In genomic region chr17:8223356-8224063, GRCh38 we compare ENCODE assay signal across 8 cellular contexts. TPM values are rescaled to one million over a fixed set of nuclear protein-coding genes. Genes with fewer than 3 reads are reported as not detected.
A peak's percentile ranks its signal among the peaks of the same experiment; 100 is the strongest.
DNase-seq lines count a peak whose midpoint lies in the region; ATAC-seq and TF ChIP-seq lines count a peak whose summit lies in the region.

No MANE protein-coding gene starts in this region.

- H3K27me3 ChIP-seq in CD4-positive, CD25-positive, alpha-beta regulatory T cell (ENCODE audit: control insufficient read depth, insufficient read depth, low read length) = no peaks in the 10 kb centered on the region
- no peaks in the 10 kb centered on the region for H3K27me3 ChIP-seq in GM23338 (ENCODE audit: insufficient read depth)
- H3K27me3 ChIP-seq in mucosa of rectum (ENCODE audit: control insufficient read depth in 2 of 2, insufficient read depth in 2 of 2, low read length in 2 of 2) = no peaks in the 10 kb centered on the region
- H3K27me3 ChIP-seq in thymus (ENCODE audit: control insufficient read depth, insufficient read depth) = no peaks in the 10 kb centered on the region

- peak overlapping the region; percentile 98 for H3K4me3 ChIP-seq in CD4-positive, CD25-positive, alpha-beta regulatory T cell (ENCODE audit: low read depth, low read length)
- H3K4me3 ChIP-seq in GM23338 = peak overlapping the region; percentile 81
- H3K4me3 ChIP-seq in epithelial cell of esophagus (ENCODE audit: low read length) = peak overlapping the region; percentile 93
- peak overlapping the region; percentile 88 for H3K4me3 ChIP-seq in mucosa of rectum (ENCODE audit: low read length in 2 of 2)
- peak overlapping the region; percentile 77 for H3K4me3 ChIP-seq in thymus (ENCODE audit: low read length)

- peaks cover 0 to 24% (median 0%) of the 10 kb centered on the region in 7 donors for H3K9me3 Mint-ChIP-seq in CD4-positive, CD25-positive, alpha-beta regulatory T cell
- H3K9me3 Mint-ChIP-seq in GM23338 = peaks cover 34% of the 10 kb centered on the region
- H3K9me3 Mint-ChIP-seq in activated CD8-positive, alpha-beta T cell treated with anti-CD3 and anti-CD28 coated beads, Interleukin-2, amount 10 ng/mL, durations not matched to agents 7 days and 5 days (ENCODE audit: insufficient read depth) = no peaks in the 10 kb centered on the region

- peak overlapping the region; percentile 92 for H3K4me2 ChIP-seq in GM23338

- TF ChIP-seq CTCF in GM23338 (conservative IDR thresholded peaks at IDR 0.05; ENCODE audit: low read depth in 2 of 2) = peak; percentile 28 to 68
- no peak for TF ChIP-seq CTCF in epithelial cell of esophagus (IDR thresholded peaks at IDR 0.05; ENCODE audit: insufficient read depth, low read depth, low read length, missing control alignments)

- CTCF ChIA-PET in activated CD8-positive, alpha-beta T cell treated with anti-CD3 and anti-CD28 coated beads, Interleukin-2, amount 10 ng/mL, durations not matched to agents 7 days and 5 days (lab: Charles Lee) = interaction anchor here (0.8 to 7.1 kb wide), 14 partner anchors 11 to 154 kb away, joined by 3 to 51 read pairs (median 10); partner anchors contain the start of genes ALOXE3, BORCS6, CTC1 and KRABD2

- POLR2A ChIA-PET in activated CD8-positive, alpha-beta T cell treated with anti-CD3 and anti-CD28 coated beads, Interleukin-2, amount 10 ng/mL, durations not matched to agents 7 days and 5 days (lab: Charles Lee) = interaction anchor here (0.8 to 9.7 kb wide), 18 partner anchors 13 to 104 kb away, joined by 3 to 185 read pairs (median 14); partner anchors contain the start of genes ALOXE3, AURKB, BORCS6 and CTC1

- peaks cover 24 to 69% (median 49%) of the 10 kb centered on the region in 4 donors for H3K4me1 Mint-ChIP-seq in CD4-positive, CD25-positive, alpha-beta regulatory T cell
- H3K4me1 Mint-ChIP-seq in GM23338 = peaks cover 12% of the 10 kb centered on the region
- H3K4me1 Mint-ChIP-seq in activated CD8-positive, alpha-beta T cell treated with anti-CD3 and anti-CD28 coated beads, Interleukin-2, amount 10 ng/mL, durations not matched to agents 7 days and 5 days (ENCODE audit: low read depth) = peaks cover 56% of the 10 kb centered on the region

- no peaks in the 10 kb centered on the region for H3K9me2 ChIP-seq in GM23338 (ENCODE audit: insufficient read depth)

- peak overlapping the region; percentile 96 for H3K27ac ChIP-seq in CD4-positive, CD25-positive, alpha-beta regulatory T cell (ENCODE audit: insufficient read depth, low read length, poor library complexity, severe bottlenecking)
- H3K27ac ChIP-seq in GM23338 (ENCODE audit: low read depth) = peak overlapping the region; percentile 94
- peak overlapping the region; percentile 97 to 99 for H3K27ac ChIP-seq in mucosa of rectum (ENCODE audit: low read depth in 2 of 2, low read length in 2 of 2)
- H3K27ac ChIP-seq in thymus (ENCODE audit: low read depth) = peak overlapping the region; percentile 96

- H3K36me3 Mint-ChIP-seq in CD4-positive, CD25-positive, alpha-beta regulatory T cell = peaks cover 42% of the 10 kb centered on the region
- H3K36me3 Mint-ChIP-seq in GM23338 (ENCODE audit: low read depth) = peaks cover 26% of the 10 kb centered on the region
- H3K36me3 Mint-ChIP-seq in activated CD8-positive, alpha-beta T cell treated with anti-CD3 and anti-CD28 coated beads, Interleukin-2, amount 10 ng/mL, durations not matched to agents 7 days and 5 days (ENCODE audit: low read depth) = peaks cover 40% of the 10 kb centered on the region

- peaks cover 20% of the 10 kb centered on the region for H3K36me3 ChIP-seq in CD4-positive, CD25-positive, alpha-beta regulatory T cell (ENCODE audit: control insufficient read depth, insufficient read depth, low read length)
- H3K36me3 ChIP-seq in GM23338 (ENCODE audit: insufficient read depth) (no peaks in the 10 kb centered on the region), mucosa of rectum (ENCODE audit: control insufficient read depth in 2 of 2, insufficient read depth in 2 of 2, low read length in 2 of 2) (peaks cover 10 to 11% of the 10 kb centered on the region in 2 donors), thymus (ENCODE audit: control insufficient read depth, insufficient read depth) (peaks cover 14% of the 10 kb centered on the region)

- H3K27me3 Mint-ChIP-seq in CD4-positive, CD25-positive, alpha-beta regulatory T cell = peaks cover 26% of the 10 kb centered on the region
- H3K27me3 Mint-ChIP-seq in GM23338 (ENCODE audit: insufficient read depth, low read depth, poor library complexity) = peaks cover 64% of the 10 kb centered on the region
- H3K27me3 Mint-ChIP-seq in activated CD8-positive, alpha-beta T cell treated with anti-CD3 and anti-CD28 coated beads, Interleukin-2, amount 10 ng/mL, durations not matched to agents 7 days and 5 days (ENCODE audit: low read depth) = peaks cover 2% of the 10 kb centered on the region

- H3K4me1 ChIP-seq in CD4-positive, CD25-positive, alpha-beta regulatory T cell (ENCODE audit: control insufficient read depth, insufficient read depth, low read length, poor library complexity, severe bottlenecking) = peaks cover 44% of the 10 kb centered on the region
- H3K4me1 ChIP-seq in GM23338 (ENCODE audit: insufficient read depth) (peaks cover 6% of the 10 kb centered on the region; the same call in 1 of the 2 replicates), mucosa of rectum (ENCODE audit: control insufficient read depth in 2 of 2, insufficient read depth in 2 of 2, low read length in 2 of 2) (peaks cover 15 to 20% of the 10 kb centered on the region in 2 donors), thymus (ENCODE audit: control insufficient read depth, insufficient read depth, low read length) (no peaks in the 10 kb centered on the region)

- H3F3A ChIP-seq in GM23338 (replicated peaks; ENCODE audit: low read depth) = peaks cover 42% of the 10 kb centered on the region

- WGBS in thymus = 25% methylated on average over 27 of the region's 27 CpGs

- H3K9ac ChIP-seq in mucosa of rectum (ENCODE audit: low read depth in 1 of 2, low read length in 2 of 2) = peak overlapping the region; percentile 83 to 88

- no peaks in the 10 kb centered on the region for H3K9me3 ChIP-seq in CD4-positive, CD25-positive, alpha-beta regulatory T cell (ENCODE audit: control insufficient read depth in 2 of 2, low read length in 2 of 2)
- H3K9me3 ChIP-seq in mucosa of rectum (ENCODE audit: control insufficient read depth in 2 of 2, low read length in 2 of 2) (no peaks in the 10 kb centered on the region), thymus (ENCODE audit: control insufficient read depth) (no peaks in the 10 kb centered on the region)

- peak; percentile 34 to 75 (median 46) for DNase-seq in CD4-positive, CD25-positive, alpha-beta regulatory T cell
- peak; percentile 82 for DNase-seq in GM23338 (ENCODE audit: low spot score)
- peak; percentile 58 for DNase-seq in NCI-H460 (ENCODE audit: extremely low read depth, low read depth)
- DNase-seq in activated CD8-positive, alpha-beta T cell treated with anti-CD3 and anti-CD28 coated beads, Interleukin-2, amount 10 ng/mL, durations not matched to agents 7 days and 5 days = peak; percentile 76
- DNase-seq in epithelial cell of esophagus (ENCODE audit: low read depth) = peak; percentile 49

- H4K20me1 ChIP-seq in GM23338 (replicated peaks; ENCODE audit: insufficient read depth) = no peaks in the 10 kb centered on the region; the same call in none of the 2 replicates

- no peaks in the 10 kb centered on the region for H3K79me2 ChIP-seq in GM23338 (replicated peaks; ENCODE audit: insufficient read depth)

- H2AFZ ChIP-seq in GM23338 = peak overlapping the region; percentile 77; the same call in 1 of the 2 replicates

- peak overlapping the region; percentile 92 to 97 (median 94) for H3K4me3 Mint-ChIP-seq in CD4-positive, CD25-positive, alpha-beta regulatory T cell
- peak overlapping the region; percentile 95 for H3K4me3 Mint-ChIP-seq in GM23338
- peak overlapping the region; percentile 92 for H3K4me3 Mint-ChIP-seq in activated CD8-positive, alpha-beta T cell treated with anti-CD3 and anti-CD28 coated beads, Interleukin-2, amount 10 ng/mL, durations not matched to agents 7 days and 5 days

- H3K27ac Mint-ChIP-seq in CD4-positive, CD25-positive, alpha-beta regulatory T cell = peak overlapping the region; percentile 98
- peak overlapping the region; percentile 99 for H3K27ac Mint-ChIP-seq in GM23338
- H3K27ac Mint-ChIP-seq in activated CD8-positive, alpha-beta T cell treated with anti-CD3 and anti-CD28 coated beads, Interleukin-2, amount 10 ng/mL, durations not matched to agents 7 days and 5 days = peak overlapping the region; percentile 98

- peak in 1 of 2 donors; percentile 5 for ATAC-seq in CD4-positive, CD25-positive, alpha-beta regulatory T cell (ENCODE audit: low read depth in 2 of 2)
- ATAC-seq in GM23338 (peak; percentile 28), GM21619 (IDR thresholded peaks at IDR 0.05; ENCODE audit: unreplicated experiment) (no peak)
- peak; percentile 12 for ATAC-seq in activated CD8-positive, alpha-beta T cell treated with anti-CD3 and anti-CD28 coated beads, Interleukin-2, amount 10 ng/mL, durations not matched to agents 7 days and 5 days

RNA-seq across cellular contexts. Expression of gene AURKB, which starts 13.1 kb away (rescaled TPM):
- total RNA-seq in CD4-positive, CD25-positive, alpha-beta regulatory T cell = 3.7 TPM
- polyA plus RNA-seq in CD4-positive, CD25-positive, alpha-beta regulatory T cell = 1 to 10 TPM; 1.5 to 5.3 (median 3.4) TPM
- 128 and 135 TPM in 2 replicates for total RNA-seq in GM23338 (2014; rRNA removed; shearing (Covaris generic))
- polyA plus RNA-seq in GM23338 (2016; fragmentation: Nextera tagmentation; extraction: Ambion mirVana) (202 and 212 TPM in 2 replicates), thymus (11.3 TPM)
- total RNA-seq in NCI-H460 (2014; rRNA removed; shearing (Covaris generic)) = 64.1 and 69.2 TPM in 2 replicates
- 173 and 244 TPM in 2 replicates for polyA plus RNA-seq in NCI-H460 (2014; cell fraction: nucleus; rRNA removed)
- total RNA-seq in activated CD8-positive, alpha-beta T cell treated with anti-CD3 and anti-CD28 coated beads, Interleukin-2, amount 10 ng/mL, durations not matched to agents 7 days and 5 days = 100 to 1,000 TPM; 182 to 210 TPM

RNA-seq across cellular contexts. Expression of gene CTC1, which starts 24.3 kb away (rescaled TPM):
- total RNA-seq in CD4-positive, CD25-positive, alpha-beta regulatory T cell = 265 TPM
- polyA plus RNA-seq in CD4-positive, CD25-positive, alpha-beta regulatory T cell = 10 to 100 TPM; 20.2 to 32.4 (median 24.1) TPM
- total RNA-seq in GM23338 (2014; rRNA removed; shearing (Covaris generic)) = 13.4 and 14.8 TPM in 2 replicates
- 9.1 and 10.7 TPM in 2 replicates for polyA plus RNA-seq in GM23338 (2016; fragmentation: Nextera tagmentation; extraction: Ambion mirVana)
- 14.2 and 16.2 TPM in 2 replicates for total RNA-seq in NCI-H460 (2014; rRNA removed; shearing (Covaris generic))
- polyA plus RNA-seq in NCI-H460 (2014; cell fraction: nucleus; rRNA removed) = 8.6 and 9.1 TPM in 2 replicates
- 100 to 1,000 TPM in 1 of 2 experiments, 10 to 100 TPM in 1; 94.8 to 102 TPM for total RNA-seq in activated CD8-positive, alpha-beta T cell treated with anti-CD3 and anti-CD28 coated beads, Interleukin-2, amount 10 ng/mL, durations not matched to agents 7 days and 5 days
- 55.8 TPM for polyA plus RNA-seq in thymus

RNA-seq across cellular contexts. Expression of gene PFAS, which starts 25.6 kb away (rescaled TPM):
- 13.9 TPM for total RNA-seq in CD4-positive, CD25-positive, alpha-beta regulatory T cell
- 10 to 100 TPM in 3 of 4 donors, 1 to 10 TPM in 1; 7.4 to 12.7 (median 11.2) TPM for polyA plus RNA-seq in CD4-positive, CD25-positive, alpha-beta regulatory T cell
- 140 and 168 TPM in 2 replicates for total RNA-seq in GM23338 (2014; rRNA removed; shearing (Covaris generic))
- polyA plus RNA-seq in GM23338 (2016; fragmentation: Nextera tagmentation; extraction: Ambion mirVana) (96.1 and 106 TPM in 2 replicates), thymus (12.8 TPM)
- total RNA-seq in NCI-H460 (2014; rRNA removed; shearing (Covaris generic)) = 54.7 and 57.4 TPM in 2 replicates
- 212 and 217 TPM in 2 replicates for polyA plus RNA-seq in NCI-H460 (2014; cell fraction: nucleus; rRNA removed)
- 10 to 100 TPM; 78.3 to 80.2 TPM for total RNA-seq in activated CD8-positive, alpha-beta T cell treated with anti-CD3 and anti-CD28 coated beads, Interleukin-2, amount 10 ng/mL, durations not matched to agents 7 days and 5 days

RNA-seq across cellular contexts. Expression of gene BORCS6, which starts 33.5 kb away (rescaled TPM):
- total RNA-seq in CD4-positive, CD25-positive, alpha-beta regulatory T cell = 10.1 TPM
- polyA plus RNA-seq in CD4-positive, CD25-positive, alpha-beta regulatory T cell = 10 to 100 TPM; 23.6 to 29.9 (median 25.4) TPM
- total RNA-seq in GM23338 (2014; rRNA removed; shearing (Covaris generic)) = 3.9 and 7.1 TPM in 2 replicates
- polyA plus RNA-seq in GM23338 (2016; fragmentation: Nextera tagmentation; extraction: Ambion mirVana) = 1.8 and 2.1 TPM in 2 replicates
- 4.0 and 5.5 TPM in 2 replicates for total RNA-seq in NCI-H460 (2014; rRNA removed; shearing (Covaris generic))
- 5.7 and 9.9 TPM in 2 replicates for polyA plus RNA-seq in NCI-H460 (2014; cell fraction: nucleus; rRNA removed)
- total RNA-seq in activated CD8-positive, alpha-beta T cell treated with anti-CD3 and anti-CD28 coated beads, Interleukin-2, amount 10 ng/mL, durations not matched to agents 7 days and 5 days = 10 to 100 TPM; 12.7 TPM
- polyA plus RNA-seq in thymus = 11.4 TPM

RNA-seq across cellular contexts. Expression of gene TMEM107, which starts 47.3 kb away (rescaled TPM):
- 27.3 TPM for total RNA-seq in CD4-positive, CD25-positive, alpha-beta regulatory T cell
- polyA plus RNA-seq in CD4-positive, CD25-positive, alpha-beta regulatory T cell = 10 to 100 TPM; 20.6 to 38.9 (median 29.9) TPM
- 11.0 and 20.4 TPM in 2 replicates for total RNA-seq in GM23338 (2014; rRNA removed; shearing (Covaris generic))
- polyA plus RNA-seq in GM23338 (2016; fragmentation: Nextera tagmentation; extraction: Ambion mirVana) (10.8 and 16.3 TPM in 2 replicates), thymus (21.3 TPM)
- 26.6 and 27.9 TPM in 2 replicates for total RNA-seq in NCI-H460 (2014; rRNA removed; shearing (Covaris generic))
- polyA plus RNA-seq in NCI-H460 (2014; cell fraction: nucleus; rRNA removed) = 40.3 and 47.0 TPM in 2 replicates
- total RNA-seq in activated CD8-positive, alpha-beta T cell treated with anti-CD3 and anti-CD28 coated beads, Interleukin-2, amount 10 ng/mL, durations not matched to agents 7 days and 5 days = 10 to 100 TPM; 39.6 to 44.1 TPM

Comparison
In these comparisons a context has a peak if more than half of its experiments do, and no peak if none do; other contexts are left out.
1. RNA of gene AURKB, which starts 13.1 kb away (total RNA-seq): 182 to 210 TPM in activated CD8-positive, alpha-beta T cell treated with anti-CD3 and anti-CD28 coated beads, Interleukin-2, amount 10 ng/mL, durations not matched to agents 7 days and 5 days, 128 to 135 TPM in GM23338 and 64.1 to 69.2 TPM in NCI-H460; 3.7 TPM in CD4-positive, CD25-positive, alpha-beta regulatory T cell (single experiment); every median in the first group is over 10 times any median in the second.
2. Peak in every context shown above with its lines, with median percentiles within 50 percentile points of each other: DNase-seq, H3K27ac ChIP-seq, H3K4me3 ChIP-seq, H3K27ac Mint-ChIP-seq and H3K4me3 Mint-ChIP-seq.